ENCODE assay signal across 7 cellular contexts in genomic region chr3:49701388-49702077, GRCh38. TPM values are rescaled to one million over a fixed set of nuclear protein-coding genes. Genes with fewer than 3 reads are reported as not detected.
A peak's percentile ranks its signal among the peaks of the same experiment; 100 is the strongest.
DNase-seq lines count a peak whose midpoint lies in the region; ATAC-seq and TF ChIP-seq lines count a peak whose summit lies in the region.
"Had no signal": no experiment of that assay in that cellular context is flagged by ENCODE, and none has a peak within 500 bp of the region (broad histone marks: within the 10 kb centered on the region; RNA-seq: fewer than 3 reads in every experiment).

No MANE protein-coding gene starts in this region.

- no peak overlapping the region for H3K9ac ChIP-seq in neural cell (ENCODE audit: low read length)

- TF ChIP-seq CTCF in GM12874 (IDR thresholded peaks at IDR 0.05; ENCODE audit: insufficient read depth, low read depth, low read length) (peak; percentile 35; the same call in 1 of the 2 replicates), WERI-Rb-1 (IDR thresholded peaks at IDR 0.05; ENCODE audit: low read depth, low read length) (peak; percentile 70), neural cell (IDR thresholded peaks at IDR 0.05; ENCODE audit: poor library complexity, severe bottlenecking) (peak; percentile 56)

- TF ChIP-seq EP300 in neural cell (conservative IDR thresholded peaks at IDR 0.05; ENCODE audit: poor library complexity, severe bottlenecking): no peak

- H3K79me2 ChIP-seq in neural cell (replicated peaks; ENCODE audit: insufficient read depth, low read length): no peaks in the 10 kb centered on the region

- H3K36me3 ChIP-seq in WERI-Rb-1 (peaks cover 12% of the 10 kb centered on the region), neural cell (ENCODE audit: insufficient read depth, low read length) (no peaks in the 10 kb centered on the region)
- H3K36me3 ChIP-seq in effector memory CD4-positive, alpha-beta T cell (ENCODE audit: control insufficient read depth, insufficient read depth, low read length): peaks cover 52% of the 10 kb centered on the region

- H2AFZ ChIP-seq in neural cell (ENCODE audit: low read depth, low read length): no peak overlapping the region

- H3K27me3 ChIP-seq in WERI-Rb-1 (ENCODE audit: insufficient read depth, low read depth, severe bottlenecking) (no peaks in the 10 kb centered on the region), neural cell (ENCODE audit: insufficient read depth, low read depth, low read length) (no peaks in the 10 kb centered on the region)
- H3K27me3 ChIP-seq in effector memory CD4-positive, alpha-beta T cell (replicated peaks; ENCODE audit: control insufficient read depth, insufficient read depth, low read length, poor library complexity, severe bottlenecking): no peaks in the 10 kb centered on the region

- ATAC-seq in GM21381 (IDR thresholded peaks at IDR 0.05; ENCODE audit: unreplicated experiment) (no peak), GM21786 (IDR thresholded peaks at IDR 0.05; ENCODE audit: unreplicated experiment) (no peak)

- H3K4me1 ChIP-seq in effector memory CD4-positive, alpha-beta T cell (ENCODE audit: control insufficient read depth, insufficient read depth, low read length, poor library complexity, severe bottlenecking): no peaks in the 10 kb centered on the region

- peak; percentile 38 for TF ChIP-seq RAD21 in neural cell (conservative IDR thresholded peaks at IDR 0.05)

- H4K20me1 ChIP-seq in neural cell (ENCODE audit: insufficient read depth): no peaks in the 10 kb centered on the region

- H3K9me2 ChIP-seq in neural cell (ENCODE audit: insufficient read depth, low read length): no peaks in the 10 kb centered on the region

- H3K27ac ChIP-seq in WERI-Rb-1: no peak overlapping the region
- H3K27ac ChIP-seq in neural cell (ENCODE audit: low read length): no peak overlapping the region
- no peak overlapping the region for H3K27ac ChIP-seq in effector memory CD4-positive, alpha-beta T cell (ENCODE audit: insufficient read depth, low read length, poor library complexity, severe bottlenecking)

- H3K9me3 ChIP-seq in WERI-Rb-1 (ENCODE audit: severe bottlenecking) (no peaks in the 10 kb centered on the region), neural cell (ENCODE audit: low read length) (no peaks in the 10 kb centered on the region)
- H3K9me3 ChIP-seq in effector memory CD4-positive, alpha-beta T cell (ENCODE audit: control insufficient read depth, low read length): no peaks in the 10 kb centered on the region

- peak; percentile 55 for DNase-seq in WERI-Rb-1
- DNase-seq in effector memory CD4-positive, alpha-beta T cell: no peak
- DNase-seq: activated gamma-delta T cell treated with Interleukin-2 at 50 U/mL for 16 hours had no signal

- H3F3A ChIP-seq in neural cell (ENCODE audit: insufficient read depth, low read length, poor library complexity, severe bottlenecking): no peaks in the 10 kb centered on the region

- H3K4me2 ChIP-seq in neural cell (ENCODE audit: low read length): no peak overlapping the region

- no peak overlapping the region for H3K4me3 ChIP-seq in WERI-Rb-1 (ENCODE audit: low read depth, low read length)
- H3K4me3 ChIP-seq in neural cell (ENCODE audit: low read length): no peak overlapping the region
- H3K4me3 ChIP-seq in effector memory CD4-positive, alpha-beta T cell (ENCODE audit: insufficient read depth, low read depth, low read length, poor library complexity, severe bottlenecking): no peak overlapping the region

TF ChIP-seq in neural cell, 6 proteins besides CTCF, POLR2A, EP300 and RAD21:
- peak; percentile 41 for TF ChIP-seq SMC3 (conservative IDR thresholded peaks at IDR 0.05; ENCODE audit: poor library complexity)
- TF ChIP-seq EZH2 (IDR thresholded peaks at IDR 0.05; ENCODE audit: borderline replicate concordance, insufficient read depth, low read length, poor library complexity, severe bottlenecking): no peak

RNA-seq across cellular contexts. Expression of gene RNF123, which starts 12.2 kb away (rescaled TPM):
- 27.4 and 32.0 TPM in 2 replicates for polyA plus RNA-seq in neural cell
- 29.8 and 37.0 TPM in 2 replicates for polyA minus RNA-seq in neural cell

RNA-seq across cellular contexts. Expression of gene MST1, which starts 12.3 kb away (rescaled TPM):
- polyA plus RNA-seq in neural cell: 62.5 and 64.0 TPM in 2 replicates
- polyA minus RNA-seq in neural cell: 8.8 and 9.6 TPM in 2 replicates

RNA-seq across cellular contexts. Expression of gene AMIGO3, which starts 18.0 kb away (rescaled TPM):
- polyA plus RNA-seq in neural cell: 4.0 and 8.0 TPM in 2 replicates
- polyA minus RNA-seq in neural cell: 3.1 and 6.8 TPM in 2 replicates

RNA-seq across cellular contexts. Expression of gene GMPPB, which starts 22.2 kb away (rescaled TPM):
- 20.0 and 20.8 TPM in 2 replicates for polyA plus RNA-seq in neural cell
- polyA minus RNA-seq in neural cell: 15.5 and 20.0 TPM in 2 replicates

RNA-seq across cellular contexts. Expression of gene APEH, which starts 27.4 kb away (rescaled TPM):
- 98.4 and 119 TPM in 2 replicates for polyA plus RNA-seq in neural cell
- polyA minus RNA-seq in neural cell: 84.9 and 93.7 TPM in 2 replicates
